23 cellular contexts compared by ENCODE assay signal in the genomic region with DNA sequence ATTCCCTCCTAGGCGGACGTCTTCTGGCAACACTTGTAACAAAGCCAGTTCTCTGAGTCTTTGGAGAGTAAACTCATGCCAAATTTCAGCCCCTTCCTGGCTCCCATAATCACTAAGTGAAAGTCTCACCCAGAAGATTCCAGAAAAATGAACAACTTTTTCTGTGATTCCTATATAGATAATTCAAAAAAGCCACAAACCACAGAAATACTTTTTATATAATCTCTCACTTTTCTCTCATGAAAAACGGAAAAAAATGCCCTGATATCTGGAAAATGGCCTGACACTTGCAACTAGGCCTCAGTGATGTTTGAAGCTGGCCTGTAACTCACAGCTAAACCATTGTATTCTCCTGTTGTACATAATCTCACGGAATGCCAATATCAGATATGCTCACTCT.
"Had no signal": no experiment of that assay in that cellular context is flagged by ENCODE, and none has a peak within 500 bp of the region (broad histone marks: within the 10 kb centered on the region; RNA-seq: fewer than 3 reads in every experiment).

No MANE protein-coding gene starts in this region.

- ATAC-seq: effector memory CD8-positive, alpha-beta T cell; esophagus mucosa; gastrocnemius medialis; heart right ventricle; left cardiac atrium; left lung; left ventricle myocardium superior; lower lobe of right lung; naive thymus-derived CD4-positive, alpha-beta T cell had no signal

- H3K4me1 ChIP-seq: colonic mucosa, esophagus squamous epithelium, gastrocnemius medialis, heart right ventricle, left lung, lower lobe of right lung had no signal

- H3K4me3 ChIP-seq: colonic mucosa, esophagus squamous epithelium, gastrocnemius medialis, heart right ventricle, left lung, lower lobe of right lung had no signal

- H3K9me3 ChIP-seq: colonic mucosa, esophagus squamous epithelium, gastrocnemius medialis had no signal

- H3K27me3 ChIP-seq: colonic mucosa, esophagus squamous epithelium, gastrocnemius medialis, heart right ventricle, left lung had no signal

- DNase-seq: colonic mucosa; cortex of kidney; effector CD8-positive, alpha-beta T cell; effector memory CD8-positive, alpha-beta T cell; endodermal cell; erythroblast; esophagus squamous epithelium; foreskin fibroblast; foreskin melanocyte; gastrocnemius medialis; glutamatergic neuron; head of caudate nucleus; heart right ventricle; hippocampal formation; left cardiac atrium; left lung; left ventricle myocardium superior; lower lobe of right lung; mesenchymal stem cell; midbrain; naive thymus-derived CD4-positive, alpha-beta T cell had no signal

- H3K27ac ChIP-seq: colonic mucosa, epithelial cell of prostate, esophagus squamous epithelium, gastrocnemius medialis, heart right ventricle, left lung, lower lobe of right lung had no signal

- H3K36me3 ChIP-seq: colonic mucosa, esophagus squamous epithelium, gastrocnemius medialis, heart right ventricle, left lung, lower lobe of right lung had no signal
